Comparison of ENCODE assay signal across 16 cellular contexts in the genomic region with DNA sequence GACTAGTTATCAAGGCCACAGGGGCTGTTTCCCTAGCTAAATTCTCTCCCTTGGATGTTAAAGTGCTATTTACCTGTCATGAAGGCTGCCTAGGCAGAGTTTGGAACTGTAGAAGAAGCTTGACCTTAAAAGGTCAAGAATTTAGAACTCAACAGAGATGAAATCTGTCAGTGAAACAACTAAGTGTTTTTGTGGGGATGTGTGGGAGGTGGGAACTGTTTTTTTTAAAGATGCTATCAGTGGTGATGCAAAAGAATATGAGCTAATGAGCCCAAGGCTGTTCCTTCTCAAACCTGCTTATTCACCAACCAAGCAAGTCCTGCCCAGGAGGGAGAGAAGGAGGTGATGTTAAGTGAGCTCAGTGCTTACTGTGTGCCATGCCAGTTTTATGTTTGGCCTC. TPM values are rescaled to one million over a fixed set of nuclear protein-coding genes. Genes with fewer than 3 reads are reported as not detected.
DNase-seq lines count a peak whose midpoint lies in the region; ATAC-seq and TF ChIP-seq lines count a peak whose summit lies in the region.
"Had no signal": no experiment of that assay in that cellular context is flagged by ENCODE, and none has a peak within 500 bp of the region (broad histone marks: within the 10 kb centered on the region; RNA-seq: fewer than 3 reads in every experiment).

No MANE protein-coding gene starts in this region.

- H3K27me3 ChIP-seq in Caco-2 (replicated peaks; ENCODE audit: control insufficient read depth, insufficient read depth, low read length) = no peaks in the 10 kb centered on the region
- H3K27me3 ChIP-seq: right atrium auricular region had no signal

- POLR2A ChIA-PET in Caco-2 (lab: Charles Lee) = no interaction called here

- no TSS peak for BruUV-seq in Caco-2 (replicated peaks; lab: Mats Ljungman, UMichigan)

- H3K9me3 ChIP-seq in Caco-2 = no peaks in the 10 kb centered on the region
- H3K9me3 ChIP-seq: right atrium auricular region had no signal

- TF ChIP-seq CTCF in Caco-2 (IDR thresholded peaks at IDR 0.05; ENCODE audit: insufficient read depth in 1 of 2, low read depth in 1 of 2, low read length in 1 of 2, severe bottlenecking in 1 of 2, unreplicated experiment in 1 of 2) = no peak
- no peak for TF ChIP-seq CTCF in foreskin fibroblast (IDR thresholded peaks at IDR 0.05; ENCODE audit: low read depth, low read length)

- H3K36me3 ChIP-seq in Caco-2 (ENCODE audit: control insufficient read depth, insufficient read depth, low read length) = no peaks in the 10 kb centered on the region
- H3K36me3 ChIP-seq: right atrium auricular region had no signal

- H3K27ac Mint-ChIP-seq in Caco-2 (ENCODE audit: unreplicated experiment) = peak overlapping the region; percentile 58
- H3K27ac Mint-ChIP-seq: B cell, T-cell had no signal

- no peak overlapping the region for H3K4me3 Mint-ChIP-seq in Caco-2 (ENCODE audit: unreplicated experiment)
- H3K4me3 Mint-ChIP-seq: B cell, T-cell had no signal

- peaks cover 37% of the 10 kb centered on the region for H3K4me1 ChIP-seq in Caco-2
- H3K4me1 ChIP-seq: right atrium auricular region had no signal

- H3K27me3 Mint-ChIP-seq in Caco-2 (ENCODE audit: insufficient read depth, unreplicated experiment) = no peaks in the 10 kb centered on the region
- H3K27me3 Mint-ChIP-seq: B cell, T-cell had no signal

- peaks cover 39% of the 10 kb centered on the region for H3K4me1 Mint-ChIP-seq in Caco-2 (ENCODE audit: low read depth, unreplicated experiment)
- H3K4me1 Mint-ChIP-seq: B cell, T-cell had no signal

- intact Hi-C loops in Caco-2 (cut with micrococcal nuclease; ENCODE audit: unreplicated experiment) = no loop called here

- ATAC-seq in GM18867 (IDR thresholded peaks at IDR 0.05; ENCODE audit: unreplicated experiment) = peak; percentile 57
- ATAC-seq: T-cell had no signal

- no peak for DNase-seq in Caco-2
- DNase-seq in SK-N-DZ (ENCODE audit: low spot score) = peak; percentile 80
- peak; percentile 40 to 50 for DNase-seq in foreskin fibroblast
- no peak for DNase-seq in HT-29 (ENCODE audit: low spot score)
- no peak for DNase-seq in SKM-1 treated with dmso at 0.1 percent for 144 hours (lab: John Stamatoyannopoulos, UW; ENCODE audit: unreplicated experiment)
- no peak for DNase-seq in NCI-H526 treated with DMSO at 0.1 percent for 48 hours (lab: John Stamatoyannopoulos, UW)
- no peak for DNase-seq in COLO829 (ENCODE audit: low spot score)
- DNase-seq: activated naive CD4-positive, alpha-beta T cell treated with Interleukin-2 at 50 U/mL for 16 hours; DMS79; NCI-H1930; substantia nigra; T-cell had no signal

- CTCF ChIA-PET in Caco-2 (lab: Charles Lee) = no interaction called here

- peaks cover 7% of the 10 kb centered on the region for H3K9me3 Mint-ChIP-seq in Caco-2 (ENCODE audit: unreplicated experiment)
- H3K9me3 Mint-ChIP-seq: T-cell had no signal

- no peaks in the 10 kb centered on the region for H3K36me3 Mint-ChIP-seq in Caco-2 (ENCODE audit: insufficient read depth, unreplicated experiment)

- H3K4me3 ChIP-seq in Caco-2 (ENCODE audit: low read depth, low read length) = no peak overlapping the region
- no peak overlapping the region for H3K4me3 ChIP-seq in foreskin fibroblast (ENCODE audit: low read depth in 1 of 2, low read length in 2 of 2)
- H3K4me3 ChIP-seq: coronary artery, right atrium auricular region had no signal

RNA-seq across cellular contexts. Expression of a gene that starts 40.8 kb away (rescaled TPM):
- total RNA-seq in Caco-2 (2022) = 14.1 and 16.1 TPM in 2 replicates
- 19.5 and 23.9 TPM in 2 replicates for polyA plus RNA-seq in SK-N-DZ (2014; cell fraction: cytosol; rRNA removed)
- 17.4 and 28.5 TPM in 2 replicates for polyA plus RNA-seq in SK-N-DZ (2014; cell fraction: nucleus; rRNA removed)
- total RNA-seq in HT-29 (2014; rRNA removed; shearing (Covaris generic)) = 7.8 and 9.6 TPM in 2 replicates

RNA-seq across cellular contexts. Expression of a gene that starts 42.0 kb away (rescaled TPM):
- 6.6 and 7.2 TPM in 2 replicates for total RNA-seq in Caco-2 (2022)
- 0.12 and 2.4 TPM in 2 replicates for polyA plus RNA-seq in SK-N-DZ (2014; cell fraction: cytosol; rRNA removed)
- 1.7 and 2.6 TPM in 2 replicates for polyA plus RNA-seq in SK-N-DZ (2014; cell fraction: nucleus; rRNA removed)
- total RNA-seq in HT-29 (2014; rRNA removed; shearing (Covaris generic)) = 5.7 and 6.7 TPM in 2 replicates

Comparison
In these comparisons a context has a peak if more than half of its experiments do, and no peak if none do; other contexts are left out.
1. DNase-seq: peak in SK-N-DZ (single experiment) and foreskin fibroblast (2 of 2); none in Caco-2 (0 of 2), HT-29 (single experiment), SKM-1 treated with dmso at 0.1 percent for 144 hours (single experiment), NCI-H526 treated with DMSO at 0.1 percent for 48 hours (single experiment) and COLO829 (single experiment).